15 cellular contexts compared by ENCODE assay signal in the genomic region with DNA sequence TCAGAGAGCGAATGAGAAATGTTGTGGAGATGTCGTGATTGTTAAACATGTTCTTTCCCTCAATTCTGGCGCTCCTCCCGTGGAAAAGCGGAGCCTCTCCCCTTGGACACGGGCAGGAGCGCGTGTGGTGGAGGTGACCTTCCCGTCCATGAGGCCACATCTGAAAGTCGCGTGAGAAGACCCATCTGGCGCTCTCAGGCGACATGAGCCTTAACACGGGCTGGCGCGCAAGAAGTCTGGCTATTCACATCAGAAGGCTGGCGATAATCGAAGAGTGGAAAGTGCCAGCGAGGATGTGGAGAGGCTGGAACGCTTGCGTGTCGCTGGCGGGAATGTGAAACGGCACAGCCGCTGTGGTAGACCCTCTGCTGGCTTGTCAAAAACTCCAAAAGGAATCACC.
DNase-seq lines count a peak whose midpoint lies in the region; ATAC-seq and TF ChIP-seq lines count a peak whose summit lies in the region.
"Had no signal": no experiment of that assay in that cellular context is flagged by ENCODE, and none has a peak within 500 bp of the region (broad histone marks: within the 10 kb centered on the region; RNA-seq: fewer than 3 reads in every experiment).

No MANE protein-coding gene starts in this region.

- in situ Hi-C loops in KBM-7 (cut with MboI; ENCODE audit: low pct_unique_long_range_greater_than_20kb, low sequenced_read_pairs) = no loop called here

- WGBS in sigmoid colon, 2 donors = 96 to 98% methylated on average over 25 of the region's 25 CpGs

- peaks cover 3% of the 10 kb centered on the region for H3K9me3 Mint-ChIP-seq in activated naive CD8-positive, alpha-beta T cell treated with anti-CD3 and anti-CD28 coated beads, Interleukin-2, amount 50 U/mL, for 24 hours
- H3K9me3 Mint-ChIP-seq in activated naive CD8-positive, alpha-beta T cell treated with anti-CD3 and anti-CD28 coated beads for 36 hours = no peaks in the 10 kb centered on the region
- H3K9me3 Mint-ChIP-seq in glutamatergic neuron (ENCODE audit: unreplicated experiment) = peaks cover 16% of the 10 kb centered on the region
- no peaks in the 10 kb centered on the region for H3K9me3 Mint-ChIP-seq in activated T-cell treated with anti-CD3 and anti-CD28 coated beads, Interleukin-2, amount 50 U/mL, for 24 hours
- H3K9me3 Mint-ChIP-seq: CD4-positive, alpha-beta memory T cell had no signal

- H3K36me3 ChIP-seq in WERI-Rb-1 (peaks cover 13% of the 10 kb centered on the region), sigmoid colon (no peaks in the 10 kb centered on the region)
- H3K36me3 ChIP-seq: HAP-1 had no signal

- H3K27ac ChIP-seq in WERI-Rb-1 (no peak overlapping the region), sigmoid colon (no peak overlapping the region)

- H3K4me3 ChIP-seq in WERI-Rb-1 (ENCODE audit: low read depth, low read length) = no peak overlapping the region
- H3K4me3 ChIP-seq in sigmoid colon = no peak overlapping the region
- H3K4me3 ChIP-seq: HAP-1 had no signal

- no peak for TF ChIP-seq POLR2A in sigmoid colon (IDR thresholded peaks at IDR 0.05)

- H3K27me3 ChIP-seq in WERI-Rb-1 (ENCODE audit: insufficient read depth, low read depth, severe bottlenecking) = no peaks in the 10 kb centered on the region
- no peaks in the 10 kb centered on the region for H3K27me3 ChIP-seq in sigmoid colon

- TF ChIP-seq CTCF in WERI-Rb-1 (IDR thresholded peaks at IDR 0.05; ENCODE audit: low read depth, low read length) (no peak), glutamatergic neuron (IDR thresholded peaks at IDR 0.05; ENCODE audit: partially characterized antibody, unreplicated experiment) (no peak), sigmoid colon (IDR thresholded peaks at IDR 0.05) (no peak)

- intact Hi-C loops in sigmoid colon (cut with DNase I) = no loop called here

- no peaks in the 10 kb centered on the region for H3K4me1 ChIP-seq in sigmoid colon
- H3K4me1 ChIP-seq: HAP-1 had no signal

- H3K4me1 Mint-ChIP-seq in activated naive CD8-positive, alpha-beta T cell treated with anti-CD3 and anti-CD28 coated beads, Interleukin-2, amount 50 U/mL, for 24 hours = no peaks in the 10 kb centered on the region
- H3K4me1 Mint-ChIP-seq in activated naive CD8-positive, alpha-beta T cell treated with anti-CD3 and anti-CD28 coated beads for 36 hours = no peaks in the 10 kb centered on the region
- H3K4me1 Mint-ChIP-seq in glutamatergic neuron (ENCODE audit: low read depth, unreplicated experiment) = peaks cover 11% of the 10 kb centered on the region
- H3K4me1 Mint-ChIP-seq in activated T-cell treated with anti-CD3 and anti-CD28 coated beads, Interleukin-2, amount 50 U/mL, for 24 hours (ENCODE audit: low read depth) = no peaks in the 10 kb centered on the region
- H3K4me1 Mint-ChIP-seq: B cell had no signal

- H3K9me3 ChIP-seq in WERI-Rb-1 (ENCODE audit: severe bottlenecking) (no peaks in the 10 kb centered on the region), sigmoid colon (no peaks in the 10 kb centered on the region)
- H3K9me3 ChIP-seq: HAP-1 had no signal

- H3K27ac Mint-ChIP-seq in activated naive CD8-positive, alpha-beta T cell treated with anti-CD3 and anti-CD28 coated beads, Interleukin-2, amount 50 U/mL, for 24 hours = peak overlapping the region; percentile 55
- no peak overlapping the region for H3K27ac Mint-ChIP-seq in activated naive CD8-positive, alpha-beta T cell treated with anti-CD3 and anti-CD28 coated beads for 36 hours
- no peak overlapping the region for H3K27ac Mint-ChIP-seq in glutamatergic neuron (ENCODE audit: unreplicated experiment)
- H3K27ac Mint-ChIP-seq in activated T-cell treated with anti-CD3 and anti-CD28 coated beads, Interleukin-2, amount 50 U/mL, for 24 hours = no peak overlapping the region
- H3K27ac Mint-ChIP-seq: B cell had no signal

- peaks cover 16% of the 10 kb centered on the region for H3K36me3 Mint-ChIP-seq in activated naive CD8-positive, alpha-beta T cell treated with anti-CD3 and anti-CD28 coated beads, Interleukin-2, amount 50 U/mL, for 24 hours (ENCODE audit: low read depth)
- H3K36me3 Mint-ChIP-seq in activated naive CD8-positive, alpha-beta T cell treated with anti-CD3 and anti-CD28 coated beads for 36 hours = peaks cover 17% of the 10 kb centered on the region
- peaks cover 20% of the 10 kb centered on the region for H3K36me3 Mint-ChIP-seq in glutamatergic neuron (ENCODE audit: unreplicated experiment)
- peaks cover 17% of the 10 kb centered on the region for H3K36me3 Mint-ChIP-seq in activated T-cell treated with anti-CD3 and anti-CD28 coated beads, Interleukin-2, amount 50 U/mL, for 24 hours (ENCODE audit: low read depth)

- no peak for TF ChIP-seq EP300 in sigmoid colon (IDR thresholded peaks at IDR 0.05)

- no peak overlapping the region for H3K4me3 Mint-ChIP-seq in activated naive CD8-positive, alpha-beta T cell treated with anti-CD3 and anti-CD28 coated beads, Interleukin-2, amount 50 U/mL, for 24 hours
- no peak overlapping the region for H3K4me3 Mint-ChIP-seq in activated naive CD8-positive, alpha-beta T cell treated with anti-CD3 and anti-CD28 coated beads for 36 hours
- no peak overlapping the region for H3K4me3 Mint-ChIP-seq in glutamatergic neuron (ENCODE audit: unreplicated experiment)
- no peak overlapping the region for H3K4me3 Mint-ChIP-seq in activated T-cell treated with anti-CD3 and anti-CD28 coated beads, Interleukin-2, amount 50 U/mL, for 24 hours
- H3K4me3 Mint-ChIP-seq: B cell had no signal

- H3K27me3 Mint-ChIP-seq in activated naive CD8-positive, alpha-beta T cell treated with anti-CD3 and anti-CD28 coated beads, Interleukin-2, amount 50 U/mL, for 24 hours = no peaks in the 10 kb centered on the region
- H3K27me3 Mint-ChIP-seq in activated naive CD8-positive, alpha-beta T cell treated with anti-CD3 and anti-CD28 coated beads for 36 hours = no peaks in the 10 kb centered on the region
- H3K27me3 Mint-ChIP-seq in glutamatergic neuron (ENCODE audit: unreplicated experiment) = peaks cover 11% of the 10 kb centered on the region
- no peaks in the 10 kb centered on the region for H3K27me3 Mint-ChIP-seq in activated T-cell treated with anti-CD3 and anti-CD28 coated beads, Interleukin-2, amount 50 U/mL, for 24 hours
- H3K27me3 Mint-ChIP-seq: B cell; CD4-positive, alpha-beta memory T cell had no signal

- DNase-seq in activated naive CD8-positive, alpha-beta T cell treated with anti-CD3 and anti-CD28 coated beads, Interleukin-2, amount 50 U/mL, for 24 hours = no peak
- DNase-seq in activated naive CD8-positive, alpha-beta T cell treated with anti-CD3 and anti-CD28 coated beads for 36 hours = no peak
- peak; percentile 5 for DNase-seq in WERI-Rb-1
- peak; percentile 7 for DNase-seq in glutamatergic neuron
- DNase-seq in sigmoid colon = peak; percentile 51
- no peak for DNase-seq in KBM-7
- no peak for DNase-seq in activated T-cell treated with anti-CD3 and anti-CD28 coated beads, Interleukin-2, amount 50 U/mL, for 24 hours
- no peak for DNase-seq in NCI-H2081 (lab: John Stamatoyannopoulos, UW)
- DNase-seq: C1 segment of cervical spinal cord; CD4-positive, alpha-beta memory T cell; DMS153; DND-41; GDM1 had no signal

- ATAC-seq in activated naive CD8-positive, alpha-beta T cell treated with anti-CD3 and anti-CD28 coated beads, Interleukin-2, amount 50 U/mL, for 24 hours = no peak

Comparison
In these comparisons a context has a peak if more than half of its experiments do, and no peak if none do; other contexts are left out.
1. DNase-seq: peak in WERI-Rb-1 (single experiment), glutamatergic neuron (single experiment) and sigmoid colon (single experiment); none in activated naive CD8-positive, alpha-beta T cell treated with anti-CD3 and anti-CD28 coated beads, Interleukin-2, amount 50 U/mL, for 24 hours (single experiment), activated naive CD8-positive, alpha-beta T cell treated with anti-CD3 and anti-CD28 coated beads for 36 hours (single experiment), KBM-7 (single experiment), activated T-cell treated with anti-CD3 and anti-CD28 coated beads, Interleukin-2, amount 50 U/mL, for 24 hours (single experiment) and NCI-H2081 (0 of 2).